13 cellular contexts compared by ENCODE assay signal in the genomic region with DNA sequence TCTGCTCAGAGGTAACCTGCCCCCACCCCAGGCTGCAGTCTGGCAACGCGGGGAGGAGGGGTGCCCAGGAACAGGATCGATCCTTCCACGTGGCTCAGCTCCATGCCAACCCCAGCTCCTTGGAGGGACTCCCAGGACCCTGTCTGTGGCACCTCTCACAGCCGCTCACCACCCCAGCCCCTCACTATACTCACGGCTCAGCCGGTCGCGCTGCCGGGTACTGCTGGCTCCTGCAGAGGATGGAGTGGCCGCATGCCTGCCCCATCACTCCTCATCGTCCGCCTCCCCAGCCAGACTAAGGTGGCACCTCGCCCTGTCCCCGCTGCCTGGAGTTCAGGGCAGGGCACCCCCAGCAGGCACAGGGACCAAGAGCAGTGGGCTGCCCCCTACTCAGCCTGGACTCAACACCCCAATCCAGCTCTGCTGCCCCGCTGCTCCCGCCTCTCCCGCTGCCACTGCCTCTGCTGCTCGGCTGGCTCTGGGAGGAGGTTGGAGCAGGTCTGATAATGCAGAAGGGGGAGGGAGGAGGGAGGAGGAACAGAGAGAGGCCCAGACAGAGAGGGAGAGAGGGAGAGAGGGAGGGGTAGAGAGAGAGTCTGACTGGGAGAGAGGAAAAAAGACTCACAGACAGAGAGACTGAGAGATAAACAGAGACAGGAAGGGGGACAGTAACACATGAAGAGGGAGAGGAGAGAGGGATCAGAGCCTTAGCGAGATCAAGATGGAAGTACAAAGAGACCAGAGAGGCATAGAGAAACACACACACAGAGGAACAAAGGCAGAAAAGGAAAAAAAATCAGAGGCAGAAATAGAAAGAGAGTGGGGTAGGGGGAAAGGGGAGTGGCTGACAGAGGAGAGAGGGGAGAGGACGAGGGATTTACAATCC. TPM values are rescaled to one million over a fixed set of nuclear protein-coding genes. Genes with fewer than 3 reads are reported as not detected.
A peak's percentile ranks its signal among the peaks of the same experiment; 100 is the strongest.
DNase-seq lines count a peak whose midpoint lies in the region; ATAC-seq and TF ChIP-seq lines count a peak whose summit lies in the region.
"Had no signal": no experiment of that assay in that cellular context is flagged by ENCODE, and none has a peak within 500 bp of the region (broad histone marks: within the 10 kb centered on the region; RNA-seq: fewer than 3 reads in every experiment).

A gene (minus strand): TSS at position 480 of the 886 bp plus-strand sequence. CDS start 215 bp downstream, at position 265.

- POLR2A ChIA-PET in CD8-positive, alpha-beta memory T cell (lab: Charles Lee): interaction anchor here (0.6 kb wide), 1 partner anchor 35 kb away, joined by 3 read pairs; no protein-coding TSS in a partner anchor

- H3K9me3 ChIP-seq in vagina: no peaks in the 10 kb centered on the region
- no peaks in the 10 kb centered on the region for H3K9me3 ChIP-seq in CD8-positive, alpha-beta memory T cell (ENCODE audit: low read length)
- H3K9me3 ChIP-seq: colonic mucosa had no signal

- ATAC-seq in GM19452 (IDR thresholded peaks at IDR 0.05; ENCODE audit: unreplicated experiment) (no peak), HG02588 (IDR thresholded peaks at IDR 0.05; ENCODE audit: unreplicated experiment) (no peak)

- H3K4me3 Mint-ChIP-seq in endothelial cell (ENCODE audit: unreplicated experiment): no peak within 1 kb of the TSS
- H3K4me3 Mint-ChIP-seq in CD8-positive, alpha-beta memory T cell: no peak within 1 kb of the TSS
- H3K4me3 Mint-ChIP-seq: stimulated activated naive CD8-positive, alpha-beta T cell treated with anti-CD3 and anti-CD28 coated beads, Interleukin-15, Interleukin-2, amounts not matched to agents 100 ng/mL and 50 ng/mL, for 24 hours had no signal

- TF ChIP-seq CTCF in endothelial cell (IDR thresholded peaks at IDR 0.05; ENCODE audit: unreplicated experiment) (no peak), vagina (IDR thresholded peaks at IDR 0.05) (no peak)

- H3K36me3 ChIP-seq in vagina: no peaks in the 10 kb centered on the region
- no peaks in the 10 kb centered on the region for H3K36me3 ChIP-seq in CD8-positive, alpha-beta memory T cell (ENCODE audit: insufficient read depth, low read length)
- H3K36me3 ChIP-seq: colonic mucosa had no signal

- H3K27ac Mint-ChIP-seq in endothelial cell (ENCODE audit: unreplicated experiment): peak within 1 kb of the TSS; percentile 55
- no peak within 1 kb of the TSS for H3K27ac Mint-ChIP-seq in CD8-positive, alpha-beta memory T cell
- H3K27ac Mint-ChIP-seq: stimulated activated naive CD8-positive, alpha-beta T cell treated with anti-CD3 and anti-CD28 coated beads, Interleukin-15, Interleukin-2, amounts not matched to agents 100 ng/mL and 50 ng/mL, for 24 hours had no signal

- H3K27ac ChIP-seq in vagina: no peak within 1 kb of the TSS
- no peak within 1 kb of the TSS for H3K27ac ChIP-seq in CD8-positive, alpha-beta memory T cell (ENCODE audit: low read depth, low read length)
- H3K27ac ChIP-seq: colonic mucosa had no signal

- H3K4me1 Mint-ChIP-seq in endothelial cell (ENCODE audit: unreplicated experiment): peaks cover 7% of the 10 kb centered on the region
- peaks cover 0 to 17% (median 9%) of the 10 kb centered on the region in 3 donors for H3K4me1 Mint-ChIP-seq in CD8-positive, alpha-beta memory T cell

- H3K9me3 Mint-ChIP-seq in endothelial cell (ENCODE audit: unreplicated experiment): no peaks in the 10 kb centered on the region
- H3K9me3 Mint-ChIP-seq in CD8-positive, alpha-beta memory T cell: no peaks in the 10 kb centered on the region
- H3K9me3 Mint-ChIP-seq: stimulated activated naive CD8-positive, alpha-beta T cell treated with anti-CD3 and anti-CD28 coated beads, Interleukin-15, Interleukin-2, amounts not matched to agents 100 ng/mL and 50 ng/mL, for 24 hours had no signal

- peaks cover 8% of the 10 kb centered on the region for H3K36me3 Mint-ChIP-seq in endothelial cell (ENCODE audit: low read depth, unreplicated experiment)
- H3K36me3 Mint-ChIP-seq in CD8-positive, alpha-beta memory T cell: no peaks in the 10 kb centered on the region

- H3K27me3 Mint-ChIP-seq in endothelial cell (ENCODE audit: unreplicated experiment): peaks cover 30% of the 10 kb centered on the region
- H3K27me3 Mint-ChIP-seq in CD8-positive, alpha-beta memory T cell: peaks cover 53 to 69% of the 10 kb centered on the region in 2 donors

- DNase-seq in NCI-H2107 treated with DMSO at 0.1 percent for 48 hours (lab: John Stamatoyannopoulos, UW; ENCODE audit: unreplicated experiment) (peak; percentile 37), NCI-H2107 (lab: John Stamatoyannopoulos, UW) (no peak), endothelial cell (ENCODE audit: low spot score) (peak; percentile 21), myocyte (ENCODE audit: low read depth) (no peak), vagina (ENCODE audit: extremely low spot score in 2 of 2) (no peak)
- DNase-seq in CD8-positive, alpha-beta memory T cell: no peak
- DNase-seq: ACHN, colonic mucosa, NCI-H2081 treated with DMSO at 0.1 percent for 48 hours, small intestine had no signal

- no peaks in the 10 kb centered on the region for H3K27me3 ChIP-seq in vagina
- H3K27me3 ChIP-seq in CD8-positive, alpha-beta memory T cell (ENCODE audit: insufficient read depth, low read length, poor library complexity, severe bottlenecking): peaks cover 48% of the 10 kb centered on the region

- CTCF ChIA-PET in CD8-positive, alpha-beta memory T cell (lab: Charles Lee): interaction anchor here (0.7 kb wide), 1 partner anchor 9 kb away, joined by 3 read pairs; no protein-coding TSS in a partner anchor

- no peak for TF ChIP-seq POLR2A in vagina (IDR thresholded peaks at IDR 0.05)

- peaks cover 8% of the 10 kb centered on the region for H3K4me1 ChIP-seq in vagina
- no peaks in the 10 kb centered on the region for H3K4me1 ChIP-seq in CD8-positive, alpha-beta memory T cell (ENCODE audit: insufficient read depth, low read length)
- H3K4me1 ChIP-seq: colonic mucosa had no signal

- H3K4me3 ChIP-seq in vagina: no peak within 1 kb of the TSS
- no peak within 1 kb of the TSS for H3K4me3 ChIP-seq in CD8-positive, alpha-beta memory T cell (ENCODE audit: low read length)
- H3K4me3 ChIP-seq: colonic mucosa had no signal

- intact Hi-C loops in vagina (cut with DNase I): no loop called here

RNA-seq across cellular contexts. Expression of the gene that starts here (rescaled TPM):
- total RNA-seq in endothelial cell (ENCODE audit: unreplicated experiment): 65.9 TPM
- 18.6 and 35.3 TPM in 2 replicates for total RNA-seq in myocyte
- polyA plus RNA-seq in myocyte (2012): 4.5 TPM
- total RNA-seq in vagina: 57.0 TPM
- under 1 TPM; 0.55 to 0.66 TPM for total RNA-seq in CD8-positive, alpha-beta memory T cell
- polyA plus RNA-seq in CD8-positive, alpha-beta memory T cell: 0.08 TPM

Comparison
In these comparisons a context has a peak if more than half of its experiments do, and no peak if none do; other contexts are left out.
1. RNA of the gene that starts here (total RNA-seq): 65.9 TPM in endothelial cell (single experiment), 57.0 TPM in vagina (single experiment) and 18.6 to 35.3 TPM in myocyte; 0.55 to 0.66 TPM in CD8-positive, alpha-beta memory T cell; every median in the first group is over 10 times any median in the second.
2. DNase-seq: peak in NCI-H2107 treated with DMSO at 0.1 percent for 48 hours (single experiment) and endothelial cell (single experiment); none in NCI-H2107 (single experiment), myocyte (single experiment), vagina (0 of 2) and CD8-positive, alpha-beta memory T cell (0 of 5).